26 cellular contexts compared by ENCODE assay signal in the genomic region with DNA sequence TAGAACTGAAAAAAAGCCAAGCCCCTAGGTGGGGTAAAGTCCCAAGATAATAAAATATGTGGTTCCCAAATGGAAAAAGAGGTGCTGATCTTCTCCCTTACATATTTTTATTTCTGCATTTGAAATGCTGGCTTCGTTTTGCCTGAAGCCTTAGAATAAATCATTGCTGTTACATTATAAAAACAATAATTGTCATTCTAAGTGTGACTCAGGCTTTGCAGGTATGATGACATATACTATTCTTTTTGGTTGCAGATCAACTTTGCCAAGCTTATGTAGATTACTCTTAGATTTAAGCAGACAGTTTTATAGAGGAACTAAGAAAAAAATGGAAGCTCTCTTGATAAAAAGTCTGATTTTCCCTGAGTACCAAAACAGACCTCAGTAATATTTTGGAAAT. TPM values are rescaled to one million over a fixed set of nuclear protein-coding genes. Genes with fewer than 3 reads are reported as not detected.
A peak's percentile ranks its signal among the peaks of the same experiment; 100 is the strongest.
DNase-seq lines count a peak whose midpoint lies in the region; ATAC-seq and TF ChIP-seq lines count a peak whose summit lies in the region.
"Had no signal": no experiment of that assay in that cellular context is flagged by ENCODE, and none has a peak within 500 bp of the region (broad histone marks: within the 10 kb centered on the region; RNA-seq: fewer than 3 reads in every experiment).

No MANE protein-coding gene starts in this region.

- CTCF ChIA-PET in activated CD4-positive, alpha-beta memory T cell treated with anti-CD3 and anti-CD28 coated beads, Interleukin-2, amount 10 ng/mL, durations not matched to agents 7 days and 5 days (lab: Charles Lee), result interaction anchor here (1.1 kb wide), 1 partner anchor 44 kb away, joined by 3 read pairs; no protein-coding TSS in a partner anchor

- no peak overlapping the region for H3K4me3 ChIP-seq in tibial artery
- H3K4me3 ChIP-seq: BLaER1, esophagus squamous epithelium, HAP-1 had no signal

- H3K27ac ChIP-seq in tibial artery, result peak overlapping the region; percentile 61 to 74
- H3K27ac ChIP-seq: BLaER1, KMS-11 had no signal

- no peak for ATAC-seq in activated naive CD8-positive, alpha-beta T cell treated with anti-CD3 and anti-CD28 coated beads, Interleukin-2, amount 50 U/mL, for 24 hours
- ATAC-seq in esophagus mucosa (peak; percentile 85), GM21390 (IDR thresholded peaks at IDR 0.05; ENCODE audit: unreplicated experiment) (no peak)
- ATAC-seq: effector memory CD8-positive, alpha-beta T cell; naive thymus-derived CD8-positive, alpha-beta T cell had no signal

- intact Hi-C loops in tibial artery (cut with DNase I; ENCODE audit: low total_unique reads), result no loop called here

- peak overlapping the region; percentile 5 for H3K27ac Mint-ChIP-seq in activated naive CD8-positive, alpha-beta T cell
- H3K27ac Mint-ChIP-seq in activated naive CD8-positive, alpha-beta T cell treated with anti-CD3 and anti-CD28 coated beads, Interleukin-2, amount 50 U/mL, for 24 hours, result no peak overlapping the region
- no peak overlapping the region for H3K27ac Mint-ChIP-seq in activated CD4-positive, alpha-beta memory T cell treated with anti-CD3 and anti-CD28 coated beads, Interleukin-2, amount 10 ng/mL, durations not matched to agents 7 days and 5 days

- no peak for TF ChIP-seq CTCF in tibial artery (IDR thresholded peaks at IDR 0.05)

- H3K9me3 ChIP-seq in tibial artery, result no peaks in the 10 kb centered on the region
- H3K9me3 ChIP-seq: BLaER1, esophagus squamous epithelium, HAP-1 had no signal

- no peak for DNase-seq in activated naive CD8-positive, alpha-beta T cell treated with anti-CD3 and anti-CD28 coated beads, Interleukin-2, amount 50 U/mL, for 24 hours
- peak; percentile 15 for DNase-seq in M059J (ENCODE audit: low read depth)
- no peak for DNase-seq in tibial artery
- DNase-seq in activated CD4-positive, alpha-beta memory T cell treated with anti-CD3 and anti-CD28 coated beads, Interleukin-2, amount 10 ng/mL, durations not matched to agents 7 days and 5 days, result no peak
- DNase-seq in NCI-H1417 (lab: John Stamatoyannopoulos, UW), result no peak
- DNase-seq: ACHN; activated CD4-positive, alpha-beta T cell treated with anti-CD3 and anti-CD28 coated beads for 48 hours; activated naive CD4-positive, alpha-beta T cell treated with Interleukin-2 at 50 U/mL for 16 hours; activated T-cell treated with anti-CD3 and anti-CD28 coated beads, Interleukin-2, amount 50 U/mL, for 48 hours; cortex of kidney; effector memory CD8-positive, alpha-beta T cell; esophagus squamous epithelium; naive thymus-derived CD8-positive, alpha-beta T cell; NCI-H1694; NCI-H2171; NCI-H510A; occipital lobe; stimulated activated CD8-positive, alpha-beta memory T cell treated with anti-CD3 and anti-CD28 coated beads, Interleukin-4, amount 100 ng/mL, for 48 hours; T-helper 2 cell; trophoblast cell had no signal

- no peaks in the 10 kb centered on the region for H3K9me3 Mint-ChIP-seq in activated naive CD8-positive, alpha-beta T cell (ENCODE audit: low read depth)
- H3K9me3 Mint-ChIP-seq in activated naive CD8-positive, alpha-beta T cell treated with anti-CD3 and anti-CD28 coated beads, Interleukin-2, amount 50 U/mL, for 24 hours, result no peaks in the 10 kb centered on the region
- H3K9me3 Mint-ChIP-seq in activated CD4-positive, alpha-beta memory T cell treated with anti-CD3 and anti-CD28 coated beads, Interleukin-2, amount 10 ng/mL, durations not matched to agents 7 days and 5 days, result no peaks in the 10 kb centered on the region
- H3K9me3 Mint-ChIP-seq: effector memory CD8-positive, alpha-beta T cell; naive thymus-derived CD8-positive, alpha-beta T cell had no signal

- peaks cover 0 to 48% (median 25%) of the 10 kb centered on the region in 4 donors for H3K4me1 ChIP-seq in tibial artery
- H3K4me1 ChIP-seq: BLaER1 had no signal

- no peaks in the 10 kb centered on the region for H3K27me3 ChIP-seq in tibial artery
- H3K27me3 ChIP-seq: BLaER1, esophagus squamous epithelium had no signal

- POLR2A ChIA-PET in activated CD4-positive, alpha-beta memory T cell treated with anti-CD3 and anti-CD28 coated beads, Interleukin-2, amount 10 ng/mL, durations not matched to agents 7 days and 5 days (lab: Charles Lee), result no interaction called here

- no peaks in the 10 kb centered on the region for H3K27me3 Mint-ChIP-seq in activated naive CD8-positive, alpha-beta T cell
- no peaks in the 10 kb centered on the region for H3K27me3 Mint-ChIP-seq in activated naive CD8-positive, alpha-beta T cell treated with anti-CD3 and anti-CD28 coated beads, Interleukin-2, amount 50 U/mL, for 24 hours
- no peaks in the 10 kb centered on the region for H3K27me3 Mint-ChIP-seq in activated CD4-positive, alpha-beta memory T cell treated with anti-CD3 and anti-CD28 coated beads, Interleukin-2, amount 10 ng/mL, durations not matched to agents 7 days and 5 days
- H3K27me3 Mint-ChIP-seq: effector memory CD8-positive, alpha-beta T cell; naive thymus-derived CD8-positive, alpha-beta T cell had no signal

- H3K4me3 Mint-ChIP-seq in activated naive CD8-positive, alpha-beta T cell, result no peak overlapping the region
- no peak overlapping the region for H3K4me3 Mint-ChIP-seq in activated naive CD8-positive, alpha-beta T cell treated with anti-CD3 and anti-CD28 coated beads, Interleukin-2, amount 50 U/mL, for 24 hours
- H3K4me3 Mint-ChIP-seq in activated CD4-positive, alpha-beta memory T cell treated with anti-CD3 and anti-CD28 coated beads, Interleukin-2, amount 10 ng/mL, durations not matched to agents 7 days and 5 days, result no peak overlapping the region
- H3K4me3 Mint-ChIP-seq: effector memory CD8-positive, alpha-beta T cell; naive thymus-derived CD8-positive, alpha-beta T cell had no signal

- H3K4me1 Mint-ChIP-seq in activated naive CD8-positive, alpha-beta T cell (ENCODE audit: low read depth), result peaks cover 13% of the 10 kb centered on the region
- H3K4me1 Mint-ChIP-seq in activated naive CD8-positive, alpha-beta T cell treated with anti-CD3 and anti-CD28 coated beads, Interleukin-2, amount 50 U/mL, for 24 hours, result peaks cover 14% of the 10 kb centered on the region
- H3K4me1 Mint-ChIP-seq in activated CD4-positive, alpha-beta memory T cell treated with anti-CD3 and anti-CD28 coated beads, Interleukin-2, amount 10 ng/mL, durations not matched to agents 7 days and 5 days, result peaks cover 18% of the 10 kb centered on the region

- H3K36me3 ChIP-seq in tibial artery, result peaks cover 32 to 33% (median 33%) of the 10 kb centered on the region in 3 donors

- H3K36me3 Mint-ChIP-seq in activated naive CD8-positive, alpha-beta T cell, result peaks cover under 1% of the 10 kb centered on the region
- H3K36me3 Mint-ChIP-seq in activated naive CD8-positive, alpha-beta T cell treated with anti-CD3 and anti-CD28 coated beads, Interleukin-2, amount 50 U/mL, for 24 hours (ENCODE audit: low read depth), result peaks cover 38% of the 10 kb centered on the region
- H3K36me3 Mint-ChIP-seq in activated CD4-positive, alpha-beta memory T cell treated with anti-CD3 and anti-CD28 coated beads, Interleukin-2, amount 10 ng/mL, durations not matched to agents 7 days and 5 days (ENCODE audit: low read depth), result peaks cover 51% of the 10 kb centered on the region

RNA-seq across cellular contexts. Expression of gene IDH3A, which starts 7.5 kb away (rescaled TPM):
- total RNA-seq in M059J (2014; rRNA removed; shearing (Covaris generic)), result 52.6 and 116 TPM in 2 replicates
- 99.2 TPM for total RNA-seq in esophagus mucosa
- 10 to 100 TPM; 73.5 to 85.0 TPM for total RNA-seq in activated CD4-positive, alpha-beta memory T cell treated with anti-CD3 and anti-CD28 coated beads, Interleukin-2, amount 10 ng/mL, durations not matched to agents 7 days and 5 days

RNA-seq across cellular contexts. Expression of gene CIB2, which starts 25.4 kb away (rescaled TPM):
- total RNA-seq in M059J (2014; rRNA removed; shearing (Covaris generic)), result 1.9 and 2.2 TPM in 2 replicates
- total RNA-seq in esophagus mucosa, result 5.6 TPM
- 1 to 10 TPM in 1 of 2 experiments, under 1 TPM in 1; 0.91 to 1.1 TPM for total RNA-seq in activated CD4-positive, alpha-beta memory T cell treated with anti-CD3 and anti-CD28 coated beads, Interleukin-2, amount 10 ng/mL, durations not matched to agents 7 days and 5 days
